Comparison of ENCODE assay signal across 26 cellular contexts in genomic region chr3:6492306-6492705, GRCh38.
"Had no signal": no experiment of that assay in that cellular context is flagged by ENCODE, and none has a peak within 500 bp of the region (broad histone marks: within the 10 kb centered on the region; RNA-seq: fewer than 3 reads in every experiment).

No MANE protein-coding gene starts in this region.

- H3K27me3 Mint-ChIP-seq: naive B cell; stimulated activated naive B cell treated with anti-CD40 and anti-IgM and Interleukin-4, amounts not matched to agents 10 μg/mL and 1 μg/mL and 100 μg/mL, for 72 hours had no signal

- H2AFZ ChIP-seq: hepatocyte had no signal

- H3K36me3 ChIP-seq: left ventricle myocardium inferior, ovary, prostate gland, stomach, thyroid gland, transverse colon, upper lobe of right lung had no signal

- H3K4me3 ChIP-seq: hepatocyte, left ventricle myocardium inferior, lung, ovary, prostate gland, skin epidermis, stomach, testis, thyroid gland, transverse colon, upper lobe of right lung had no signal

- H3K4me3 Mint-ChIP-seq: mesothelial cell of epicardium; naive B cell; natural killer cell; stimulated activated naive B cell treated with anti-CD40 and anti-IgM and Interleukin-4, amounts not matched to agents 10 μg/mL and 1 μg/mL and 100 μg/mL, for 72 hours had no signal

- DNase-seq: islet precursor cell; left ventricle myocardium inferior; mesendoderm; naive B cell; natural killer cell; nephron progenitor cell; ovary; retina; right cardiac atrium; stimulated activated CD4-positive, alpha-beta T cell treated with anti-CD3 and anti-CD28 coated beads, Interleukin-12 subunit alpha, Interleukin-12 subunit beta, amount 100 ng/mL, for 4 hours; stimulated activated CD4-positive, alpha-beta T cell treated with anti-CD3 and anti-CD28 coated beads, Interleukin-15, amount 100 ng/mL, for 24 hours; stimulated activated CD4-positive, alpha-beta T cell treated with anti-CD3 and anti-CD28 coated beads, Interleukin-2, amount 100 ng/mL, for 24 hours; stimulated activated CD4-positive, alpha-beta T cell treated with anti-CD3 and anti-CD28 coated beads, Interleukin-4, amount 100 ng/mL, for 1 hour; stimulated activated naive B cell treated with anti-CD40 and anti-IgM and Interleukin-4, amounts not matched to agents 10 μg/mL and 1 μg/mL and 100 μg/mL, for 72 hours; stimulated activated naive CD8-positive, alpha-beta T cell treated with anti-CD3 and anti-CD28 coated beads, Interleukin-15, Interleukin-2, amounts not matched to agents 100 U/mL and 50 U/mL, for 24 hours; stomach; testis; thyroid gland; transverse colon; upper lobe of right lung had no signal

- H3K79me2 ChIP-seq: hepatocyte had no signal

- H3K27ac Mint-ChIP-seq: mesothelial cell of epicardium; naive B cell; natural killer cell; nephron progenitor cell; stimulated activated naive B cell treated with anti-CD40 and anti-IgM and Interleukin-4, amounts not matched to agents 10 μg/mL and 1 μg/mL and 100 μg/mL, for 72 hours had no signal

- H3K4me1 ChIP-seq: left ventricle myocardium inferior, prostate gland, stomach, testis, thyroid gland, transverse colon, upper lobe of right lung had no signal

- H3K36me3 Mint-ChIP-seq: mesothelial cell of epicardium; naive B cell; natural killer cell; stimulated activated naive B cell treated with anti-CD40 and anti-IgM and Interleukin-4, amounts not matched to agents 10 μg/mL and 1 μg/mL and 100 μg/mL, for 72 hours had no signal

- H3K27ac ChIP-seq: hepatocyte, left ventricle myocardium inferior, ovary, prostate gland, skin epidermis, stomach, testis, thyroid gland, transverse colon, upper lobe of right lung had no signal

- ATAC-seq: natural killer cell; right cardiac atrium; sciatic nerve; stimulated activated naive B cell treated with anti-CD40 and anti-IgM and Interleukin-4, amounts not matched to agents 10 μg/mL and 1 μg/mL and 100 μg/mL, for 72 hours; stimulated activated naive CD8-positive, alpha-beta T cell treated with anti-CD3 and anti-CD28 coated beads, Interleukin-15, Interleukin-2, amounts not matched to agents 100 U/mL and 50 U/mL, for 24 hours; upper lobe of right lung had no signal

- H3K4me2 ChIP-seq: hepatocyte had no signal

- H3K9me3 ChIP-seq: left ventricle myocardium inferior, ovary, prostate gland, testis, thyroid gland, transverse colon, upper lobe of right lung had no signal

- H3K4me1 Mint-ChIP-seq: mesothelial cell of epicardium; naive B cell; natural killer cell; stimulated activated naive B cell treated with anti-CD40 and anti-IgM and Interleukin-4, amounts not matched to agents 10 μg/mL and 1 μg/mL and 100 μg/mL, for 72 hours had no signal

- H3K27me3 ChIP-seq: hepatocyte, ovary, stomach, testis, thyroid gland, transverse colon, upper lobe of right lung had no signal
